ENCODE assay signal across 12 cellular contexts in the genomic region with DNA sequence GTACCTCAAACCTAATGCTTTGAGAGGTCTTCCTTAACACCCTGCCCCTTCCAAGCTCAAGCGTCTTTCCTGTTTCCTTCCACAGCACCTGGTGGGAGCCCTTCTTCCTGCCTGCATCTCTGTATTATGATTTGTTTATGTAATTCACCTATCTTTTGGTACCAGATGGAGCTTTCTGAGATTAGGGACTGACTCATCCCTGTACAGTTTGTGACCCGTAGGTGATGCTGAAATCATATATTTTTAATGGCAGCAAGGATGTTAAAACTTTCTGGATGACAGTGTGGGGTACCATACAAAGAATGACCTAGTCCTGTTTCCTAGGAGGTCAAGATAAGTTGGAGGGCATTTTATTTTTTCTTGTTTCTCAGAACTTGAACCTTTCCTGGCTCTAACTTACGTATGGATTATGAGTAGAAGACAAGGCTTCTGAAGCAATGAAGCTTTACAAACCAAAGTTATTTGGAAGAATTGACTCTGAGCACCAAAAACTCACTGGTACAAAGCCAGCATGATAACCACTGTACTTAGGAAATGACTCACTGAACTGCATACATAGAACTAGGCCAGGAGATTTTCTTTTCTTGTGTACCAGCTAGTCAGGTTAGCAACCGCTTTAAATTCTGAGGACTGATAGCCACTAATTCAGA. TPM values are rescaled to one million over a fixed set of nuclear protein-coding genes. Genes with fewer than 3 reads are reported as not detected.
DNase-seq lines count a peak whose midpoint lies in the region; ATAC-seq and TF ChIP-seq lines count a peak whose summit lies in the region.
"Had no signal": no experiment of that assay in that cellular context is flagged by ENCODE, and none has a peak within 500 bp of the region (broad histone marks: within the 10 kb centered on the region; RNA-seq: fewer than 3 reads in every experiment).

No MANE protein-coding gene starts in this region.

- POLR2A ChIA-PET in PC-3 (lab: Charles Lee; ENCODE audit: unreplicated experiment), result no interaction called here

- H3K9me3 Mint-ChIP-seq in mesothelial cell of epicardium, result peaks cover 6% of the 10 kb centered on the region

- DNase-seq in PC-3, result peak; percentile 80
- DNase-seq in iris pigment epithelial cell (ENCODE audit: low read depth), result peak; percentile 65
- DNase-seq in DMS79 treated with DMSO at 0.1 percent for 48 hours (lab: John Stamatoyannopoulos, UW), result no peak
- DNase-seq in mesothelial cell of epicardium (ENCODE audit: low spot score in 2 of 2, unreplicated experiment in 2 of 2), result no peak
- no peak for DNase-seq in NCI-H1092 treated with DMSO at 0.1 percent for 48 hours (lab: John Stamatoyannopoulos, UW)
- DNase-seq: activated naive CD4-positive, alpha-beta T cell treated with Interleukin-2 at 50 U/mL for 16 hours had no signal

- no TSS peak for BruUV-seq in PC-3 (replicated peaks; lab: Mats Ljungman, UMichigan)

- H4K20me1 ChIP-seq in PC-3 (ENCODE audit: low read length), result no peaks in the 10 kb centered on the region

- no peaks in the 10 kb centered on the region for H3K36me3 Mint-ChIP-seq in mesothelial cell of epicardium
- H3K36me3 Mint-ChIP-seq: type B pancreatic cell had no signal

- H2AFZ ChIP-seq in PC-3 (ENCODE audit: low read length), result no peak overlapping the region

- H3K4me3 Mint-ChIP-seq in mesothelial cell of epicardium, result no peak overlapping the region
- H3K4me3 Mint-ChIP-seq: type B pancreatic cell had no signal

- H3K4me2 ChIP-seq in PC-3 (ENCODE audit: low read length), result peak overlapping the region; percentile 29; the same call in 1 of the 2 replicates
- H3K4me2 ChIP-seq: KMS-11 had no signal

- H3F3A ChIP-seq in PC-3 (ENCODE audit: low read length, unreplicated experiment), result no peaks in the 10 kb centered on the region

- TF ChIP-seq CTCF in PC-3 (conservative IDR thresholded peaks at IDR 0.05; ENCODE audit: low read depth, low read length), result no peak
- no peak for TF ChIP-seq CTCF in mesothelial cell of epicardium (IDR thresholded peaks at IDR 0.05; ENCODE audit: unreplicated experiment)

- H3K27ac Mint-ChIP-seq in mesothelial cell of epicardium, result no peak overlapping the region
- H3K27ac Mint-ChIP-seq: type B pancreatic cell had no signal

- peaks cover 8% of the 10 kb centered on the region for H3K4me1 Mint-ChIP-seq in mesothelial cell of epicardium

- no peak overlapping the region for H3K27ac ChIP-seq in PC-3 (ENCODE audit: low read length)
- H3K27ac ChIP-seq: KMS-11 had no signal

- no peaks in the 10 kb centered on the region for H3K79me2 ChIP-seq in PC-3 (ENCODE audit: low read length)

- peaks cover 27% of the 10 kb centered on the region for H3K4me1 ChIP-seq in PC-3 (ENCODE audit: insufficient read depth, low read length)

- H3K36me3 ChIP-seq in PC-3 (ENCODE audit: low read depth, low read length), result no peaks in the 10 kb centered on the region

- CTCF ChIA-PET in PC-3 (lab: Charles Lee), result interaction anchor here (1.1 kb wide), 1 partner anchor 38 kb away, joined by 4 read pairs; no protein-coding TSS in a partner anchor

- no peak overlapping the region for H3K4me3 ChIP-seq in PC-3 (ENCODE audit: low read length)

- no peaks in the 10 kb centered on the region for H3K9me2 ChIP-seq in PC-3 (replicated peaks; ENCODE audit: low read length)

- intact Hi-C loops in PC-3 (cut with micrococcal nuclease), result loop anchor here (1.0 kb wide), 1 partner anchor 129 kb away; no protein-coding TSS in a partner anchor

- no peaks in the 10 kb centered on the region for H3K27me3 Mint-ChIP-seq in mesothelial cell of epicardium (ENCODE audit: low read depth)
- H3K27me3 Mint-ChIP-seq: type B pancreatic cell had no signal

- peak; percentile 78 for ATAC-seq in GM18519 (IDR thresholded peaks at IDR 0.05; ENCODE audit: low FRiP score, unreplicated experiment)
- peak; percentile 84 for ATAC-seq in HG02588 (IDR thresholded peaks at IDR 0.05; ENCODE audit: unreplicated experiment)
- peak; percentile 93 for ATAC-seq in PC-3
- ATAC-seq in GM21381 (IDR thresholded peaks at IDR 0.05; ENCODE audit: unreplicated experiment), result no peak

- no peaks in the 10 kb centered on the region for H3K9me3 ChIP-seq in PC-3 (ENCODE audit: low read length)

- H3K9ac ChIP-seq in PC-3 (ENCODE audit: low read length), result no peak overlapping the region
- H3K9ac ChIP-seq: KMS-11 had no signal

- H3K27me3 ChIP-seq in PC-3 (ENCODE audit: low read length), result no peaks in the 10 kb centered on the region

RNA-seq across cellular contexts. Expression of a gene that starts 46.6 kb away (rescaled TPM):
- total RNA-seq in PC-3 (2014; rRNA removed) (not detected in 2 replicates), mesothelial cell of epicardium (not detected in 3 replicates)
- total RNA-seq: skeletal muscle tissue had no signal

Comparison
In these comparisons a context has a peak if more than half of its experiments do, and no peak if none do; other contexts are left out.
1. DNase-seq: peak in PC-3 (single experiment) and iris pigment epithelial cell (single experiment); none in DMS79 treated with DMSO at 0.1 percent for 48 hours (single experiment), mesothelial cell of epicardium (0 of 2) and NCI-H1092 treated with DMSO at 0.1 percent for 48 hours (single experiment).